ENCODE assay signal across 8 cellular contexts in the genomic region with DNA sequence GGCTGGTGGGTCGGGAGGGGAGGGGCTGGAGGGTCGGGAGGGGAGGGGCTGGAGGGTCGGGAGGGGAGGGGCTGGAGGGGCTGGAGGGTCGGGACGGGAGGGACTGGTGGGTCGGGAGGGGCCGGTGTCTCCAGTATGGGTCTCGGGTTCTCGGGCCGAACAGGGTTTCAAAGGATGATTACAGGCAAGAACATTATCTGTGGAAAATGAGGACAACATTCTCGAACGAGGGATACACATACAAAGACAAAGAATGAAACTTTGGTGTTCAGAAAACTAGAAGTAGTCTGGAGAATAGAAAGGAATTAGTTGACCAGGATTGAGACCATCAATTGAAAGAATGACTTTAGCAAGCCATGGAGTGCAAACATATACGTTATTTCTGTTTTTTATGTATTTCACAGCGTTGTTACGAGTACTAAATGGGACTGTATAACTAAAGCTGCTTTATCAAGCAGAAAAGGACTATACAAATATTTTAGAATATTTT. TPM values are rescaled to one million over a fixed set of nuclear protein-coding genes. Genes with fewer than 3 reads are reported as not detected.
DNase-seq lines count a peak whose midpoint lies in the region; FAIRE-seq and TF ChIP-seq lines count a peak whose summit lies in the region.

No MANE protein-coding gene starts in this region.

- H3K27ac ChIP-seq in OCI-LY1 (ENCODE audit: low read depth, low read length, poor library complexity, severe bottlenecking) (peak overlapping the region; percentile 61), neutrophil (peak overlapping the region; percentile 93)

- no peaks in the 10 kb centered on the region for H3K9me3 ChIP-seq in OCI-LY1 (ENCODE audit: low read length)
- H3K9me3 ChIP-seq in endocrine pancreas (ENCODE audit: control insufficient read depth, low read length) = no peaks in the 10 kb centered on the region
- H3K9me3 ChIP-seq in neutrophil = no peaks in the 10 kb centered on the region

- H3K36me3 Mint-ChIP-seq in CD14-positive monocyte = peaks cover 13 to 14% of the 10 kb centered on the region in 2 donors

- no peaks in the 10 kb centered on the region for H3K27me3 ChIP-seq in OCI-LY1 (ENCODE audit: insufficient read depth, low read length)
- H3K27me3 ChIP-seq in endocrine pancreas (ENCODE audit: control insufficient read depth, insufficient read depth, low read length) = no peaks in the 10 kb centered on the region
- no peaks in the 10 kb centered on the region for H3K27me3 ChIP-seq in neutrophil

- H3F3A ChIP-seq in OCI-LY1 (ENCODE audit: insufficient read depth, low read length) = no peaks in the 10 kb centered on the region

- H2AFZ ChIP-seq in OCI-LY1 (ENCODE audit: low read length) = peak overlapping the region; percentile 94

- H3K4me3 Mint-ChIP-seq in CD14-positive monocyte = peak overlapping the region; percentile 87 to 92

- no peaks in the 10 kb centered on the region for H4K20me1 ChIP-seq in OCI-LY1 (ENCODE audit: insufficient read depth, low read length)

- peak overlapping the region in 5 of 7 donors; percentile 13 to 98 (median 81) for H3K27ac Mint-ChIP-seq in CD14-positive monocyte

- H3K4me1 Mint-ChIP-seq in CD14-positive monocyte = peaks cover 15% of the 10 kb centered on the region

- H3K9me3 Mint-ChIP-seq in CD14-positive monocyte = no peaks in the 10 kb centered on the region

- H3K9ac ChIP-seq in OCI-LY1 (ENCODE audit: low read length) = peak overlapping the region; percentile 64
- H3K9ac ChIP-seq in endocrine pancreas (ENCODE audit: control insufficient read depth, insufficient read depth, low read length) = no peak overlapping the region

- H3K9me2 ChIP-seq in OCI-LY1 (ENCODE audit: low read depth, low read length) = no peaks in the 10 kb centered on the region

- peaks cover 31% of the 10 kb centered on the region for H3K79me2 ChIP-seq in OCI-LY1 (ENCODE audit: insufficient read depth, low read length)

- FAIRE-seq in D721Med (lab: Jason Lieb, UNC) = no peak

- H3K27me3 Mint-ChIP-seq in CD14-positive monocyte (ENCODE audit: low read depth in 3 of 3) = peaks cover 0 to 9% (median 2%) of the 10 kb centered on the region in 3 donors

- H3K4me2 ChIP-seq in OCI-LY1 (ENCODE audit: low read length) = peak overlapping the region; percentile 83

- no peak for DNase-seq in CD14-positive monocyte (ENCODE audit: low spot score)
- DNase-seq in D721Med (ENCODE audit: insufficient read length, low spot score) = no peak
- DNase-seq in NCI-H510A treated with DMSO at 0.1 percent for 48 hours (lab: John Stamatoyannopoulos, UW) = no peak
- DNase-seq in stimulated activated CD4-positive, alpha-beta T cell treated with anti-CD3 and anti-CD28 coated beads, Interleukin-4, amount 100 ng/mL, for 4 hours = no peak
- DNase-seq in stimulated activated CD4-positive, alpha-beta T cell treated with anti-CD3 and anti-CD28 coated beads, Interleukin-1b, Interleukin-23, amount 100 ng/mL, for 48 hours = no peak

- TF ChIP-seq CTCF in CD14-positive monocyte (IDR thresholded peaks at IDR 0.05) (no peak), OCI-LY1 (IDR thresholded peaks at IDR 0.05; ENCODE audit: low read length) (no peak), neutrophil (IDR thresholded peaks at IDR 0.05) (no peak), D721Med (IDR thresholded peaks at IDR 0.05; ENCODE audit: insufficient read depth, missing control alignments) (no peak)

- H3K4me3 ChIP-seq in OCI-LY1 (ENCODE audit: low read depth, low read length, poor library complexity, severe bottlenecking) (peak overlapping the region; percentile 69), endocrine pancreas (ENCODE audit: control insufficient read depth, insufficient read depth, low read length) (peak overlapping the region; percentile 71), neutrophil (ENCODE audit: low read depth in 1 of 2, low read length in 1 of 2) (peak overlapping the region; percentile 89 to 93)

- intact Hi-C loops in CD14-positive monocyte (cut with micrococcal nuclease) = loop anchor here (2.0 to 5.0 kb wide), 3 partner anchors 24 to 64 kb away; partner anchors contain the start of gene AFF4 (in 2 of the 2)

- H3K4me1 ChIP-seq in OCI-LY1 (ENCODE audit: insufficient read depth, low read length, severe bottlenecking) (peaks cover 41% of the 10 kb centered on the region), endocrine pancreas (ENCODE audit: control insufficient read depth, insufficient read depth, low read length) (no peaks in the 10 kb centered on the region), neutrophil (ENCODE audit: control insufficient read depth in 1 of 2, insufficient read depth in 1 of 2, low read depth in 1 of 2, low read length in 1 of 2) (peaks cover 5 to 15% of the 10 kb centered on the region in 2 experiments)

- peaks cover 20% of the 10 kb centered on the region for H3K36me3 ChIP-seq in OCI-LY1 (ENCODE audit: insufficient read depth, low read length)
- H3K36me3 ChIP-seq in endocrine pancreas (ENCODE audit: control insufficient read depth, insufficient read depth, low read length) = no peaks in the 10 kb centered on the region
- peaks cover 5% of the 10 kb centered on the region for H3K36me3 ChIP-seq in neutrophil

RNA-seq across cellular contexts. Expression of gene ZCCHC10, which starts 0.4 kb away (rescaled TPM):
- polyA plus RNA-seq in CD14-positive monocyte = 10 to 100 TPM; 45.3 to 52.7 TPM

RNA-seq across cellular contexts. Expression of gene HSPA4, which starts 25.1 kb away (rescaled TPM):
- 10 to 100 TPM; 27.7 to 52.0 TPM for polyA plus RNA-seq in CD14-positive monocyte
